In the genomic region with DNA sequence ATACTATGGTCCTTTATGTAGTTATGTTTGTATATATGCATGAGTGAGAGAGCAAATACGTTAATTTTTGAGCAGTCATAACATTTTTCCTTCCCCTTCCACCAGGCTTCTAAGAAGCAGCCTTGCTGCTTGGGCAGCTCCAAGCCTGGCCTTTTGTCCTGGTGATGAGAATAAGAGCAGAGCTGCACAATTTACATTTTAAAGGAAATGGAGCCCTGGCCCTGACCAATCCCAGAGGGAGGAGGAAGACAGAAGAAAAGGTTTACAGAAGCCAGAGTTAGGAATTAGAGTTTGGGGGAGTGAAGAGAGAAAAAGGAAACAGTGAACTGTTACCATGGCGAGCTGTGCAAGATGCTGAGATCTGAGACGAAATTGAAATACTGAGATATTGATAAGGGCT, we compare ENCODE assay signal across 1 cellular context.
A peak's percentile ranks its signal among the peaks of the same experiment; 100 is the strongest.
TF ChIP-seq lines count a peak whose summit lies in the region.

No MANE protein-coding gene starts in this region.

TF ChIP-seq in GM23338, 12 proteins besides CTCF, POLR2A, EP300 and RAD21:
- TF ChIP-seq, protein P1, sequence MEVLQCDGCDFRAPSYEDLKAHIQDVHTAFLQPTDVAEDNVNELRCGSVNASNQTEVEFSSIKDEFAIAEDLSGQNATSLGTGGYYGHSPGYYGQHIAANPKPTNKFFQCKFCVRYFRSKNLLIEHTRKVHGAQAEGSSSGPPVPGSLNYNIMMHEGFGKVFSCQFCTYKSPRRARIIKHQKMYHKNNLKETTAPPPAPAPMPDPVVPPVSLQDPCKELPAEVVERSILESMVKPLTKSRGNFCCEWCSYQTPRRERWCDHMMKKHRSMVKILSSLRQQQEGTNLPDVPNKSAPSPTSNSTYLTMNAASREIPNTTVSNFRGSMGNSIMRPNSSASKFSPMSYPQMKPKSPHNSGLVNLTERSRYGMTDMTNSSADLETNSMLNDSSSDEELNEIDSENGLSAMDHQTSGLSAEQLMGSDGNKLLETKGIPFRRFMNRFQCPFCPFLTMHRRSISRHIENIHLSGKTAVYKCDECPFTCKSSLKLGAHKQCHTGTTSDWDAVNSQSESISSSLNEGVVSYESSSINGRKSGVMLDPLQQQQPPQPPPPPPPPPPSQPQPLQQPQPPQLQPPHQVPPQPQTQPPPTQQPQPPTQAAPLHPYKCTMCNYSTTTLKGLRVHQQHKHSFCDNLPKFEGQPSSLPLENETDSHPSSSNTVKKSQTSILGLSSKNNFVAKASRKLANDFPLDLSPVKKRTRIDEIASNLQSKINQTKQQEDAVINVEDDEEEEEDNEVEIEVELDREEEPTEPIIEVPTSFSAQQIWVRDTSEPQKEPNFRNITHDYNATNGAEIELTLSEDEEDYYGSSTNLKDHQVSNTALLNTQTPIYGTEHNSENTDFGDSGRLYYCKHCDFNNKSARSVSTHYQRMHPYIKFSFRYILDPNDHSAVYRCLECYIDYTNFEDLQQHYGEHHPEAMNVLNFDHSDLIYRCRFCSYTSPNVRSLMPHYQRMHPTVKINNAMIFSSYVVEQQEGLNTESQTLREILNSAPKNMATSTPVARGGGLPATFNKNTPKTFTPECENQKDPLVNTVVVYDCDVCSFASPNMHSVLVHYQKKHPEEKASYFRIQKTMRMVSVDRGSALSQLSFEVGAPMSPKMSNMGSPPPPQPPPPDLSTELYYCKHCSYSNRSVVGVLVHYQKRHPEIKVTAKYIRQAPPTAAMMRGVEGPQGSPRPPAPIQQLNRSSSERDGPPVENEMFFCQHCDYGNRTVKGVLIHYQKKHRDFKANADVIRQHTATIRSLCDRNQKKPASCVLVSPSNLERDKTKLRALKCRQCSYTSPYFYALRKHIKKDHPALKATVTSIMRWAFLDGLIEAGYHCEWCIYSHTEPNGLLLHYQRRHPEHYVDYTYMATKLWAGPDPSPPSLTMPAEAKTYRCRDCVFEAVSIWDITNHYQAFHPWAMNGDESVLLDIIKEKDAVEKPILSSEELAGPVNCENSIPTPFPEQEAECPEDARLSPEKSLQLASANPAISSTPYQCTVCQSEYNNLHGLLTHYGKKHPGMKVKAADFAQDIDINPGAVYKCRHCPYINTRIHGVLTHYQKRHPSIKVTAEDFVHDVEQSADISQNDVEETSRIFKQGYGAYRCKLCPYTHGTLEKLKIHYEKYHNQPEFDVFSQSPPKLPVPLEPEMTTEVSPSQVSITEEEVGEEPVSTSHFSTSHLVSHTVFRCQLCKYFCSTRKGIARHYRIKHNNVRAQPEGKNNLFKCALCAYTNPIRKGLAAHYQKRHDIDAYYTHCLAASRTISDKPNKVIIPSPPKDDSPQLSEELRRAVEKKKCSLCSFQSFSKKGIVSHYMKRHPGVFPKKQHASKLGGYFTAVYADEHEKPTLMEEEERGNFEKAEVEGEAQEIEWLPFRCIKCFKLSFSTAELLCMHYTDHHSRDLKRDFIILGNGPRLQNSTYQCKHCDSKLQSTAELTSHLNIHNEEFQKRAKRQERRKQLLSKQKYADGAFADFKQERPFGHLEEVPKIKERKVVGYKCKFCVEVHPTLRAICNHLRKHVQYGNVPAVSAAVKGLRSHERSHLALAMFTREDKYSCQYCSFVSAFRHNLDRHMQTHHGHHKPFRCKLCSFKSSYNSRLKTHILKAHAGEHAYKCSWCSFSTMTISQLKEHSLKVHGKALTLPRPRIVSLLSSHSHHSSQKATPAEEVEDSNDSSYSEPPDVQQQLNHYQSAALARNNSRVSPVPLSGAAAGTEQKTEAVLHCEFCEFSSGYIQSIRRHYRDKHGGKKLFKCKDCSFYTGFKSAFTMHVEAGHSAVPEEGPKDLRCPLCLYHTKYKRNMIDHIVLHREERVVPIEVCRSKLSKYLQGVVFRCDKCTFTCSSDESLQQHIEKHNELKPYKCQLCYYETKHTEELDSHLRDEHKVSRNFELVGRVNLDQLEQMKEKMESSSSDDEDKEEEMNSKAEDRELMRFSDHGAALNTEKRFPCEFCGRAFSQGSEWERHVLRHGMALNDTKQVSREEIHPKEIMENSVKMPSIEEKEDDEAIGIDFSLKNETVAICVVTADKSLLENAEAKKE (CRISPR knock-in tag; IDR thresholded peaks at IDR 0.05) = peak; percentile 42; the same call in 1 of the 2 replicates
- no peak for TF ChIP-seq EZH2phosphoT487 (IDR thresholded peaks at IDR 0.05; ENCODE audit: unreplicated experiment)
- TF ChIP-seq EZH2 (IDR thresholded peaks at IDR 0.05; ENCODE audit: low read depth, unreplicated experiment) = no peak
- TF ChIP-seq POLR2AphosphoS5 (IDR thresholded peaks at IDR 0.05; ENCODE audit: low read depth) = no peak
- no peak for TF ChIP-seq CREB1 (CRISPR knock-in tag; IDR thresholded peaks at IDR 0.05; ENCODE audit: low read depth)
